Comparison of ENCODE assay signal across 8 cellular contexts in genomic region chr5:79611046-79611829, GRCh38. TPM values are rescaled to one million over a fixed set of nuclear protein-coding genes. Genes with fewer than 3 reads are reported as not detected.
DNase-seq lines count a peak whose midpoint lies in the region; ATAC-seq, FAIRE-seq and TF ChIP-seq lines count a peak whose summit lies in the region.

No MANE protein-coding gene starts in this region.

- H3K27me3 ChIP-seq in BLaER1 treated with 17β-estradiol and CSF1 and Interleukin-3, amounts not matched to agents 10 nM and 100 nM, result no peaks in the 10 kb centered on the region
- H3K27me3 ChIP-seq in OCI-LY3 (ENCODE audit: low read depth, low read length), result no peaks in the 10 kb centered on the region
- H3K27me3 ChIP-seq in endothelial cell of umbilical vein (ENCODE audit: control insufficient read depth in 2 of 2, insufficient read depth in 2 of 2, low read length in 2 of 2), result no peaks in the 10 kb centered on the region
- H3K27me3 ChIP-seq in neuron (ENCODE audit: insufficient read depth, low read length), result no peaks in the 10 kb centered on the region

- peak overlapping the region; percentile 73 to 99 (median 94) for H3K27ac ChIP-seq in BLaER1 treated with 17β-estradiol and CSF1 and Interleukin-3, amounts not matched to agents 10 nM and 100 nM
- H3K27ac ChIP-seq in OCI-LY3 (ENCODE audit: low read length) (no peak overlapping the region), endothelial cell of umbilical vein (ENCODE audit: insufficient read depth, low read depth, low read length) (peak overlapping the region; percentile 1)

- CTCF ChIA-PET in endothelial cell of umbilical vein (lab: Charles Lee), result interaction anchor here (0.7 to 2.9 kb wide), 4 partner anchors 11 to 586 kb away, joined by 3 to 11 read pairs (median 5); no protein-coding TSS in a partner anchor

- TF ChIP-seq POLR2A in endothelial cell of umbilical vein (IDR thresholded peaks at IDR 0.05; ENCODE audit: low read depth, low read length), result no peak

- peaks cover 17 to 24% (median 21%) of the 10 kb centered on the region in 11 experiments for H3K36me3 ChIP-seq in BLaER1 treated with 17β-estradiol and CSF1 and Interleukin-3, amounts not matched to agents 10 nM and 100 nM
- H3K36me3 ChIP-seq in OCI-LY3 (replicated peaks; ENCODE audit: low read depth, low read length) (peaks cover 17% of the 10 kb centered on the region), endothelial cell of umbilical vein (ENCODE audit: control insufficient read depth in 2 of 2, extremely low read depth in 1 of 2, insufficient read depth in 2 of 2, low read length in 2 of 2) (no peaks in the 10 kb centered on the region), neuron (ENCODE audit: insufficient read depth, low read length) (peaks cover 14% of the 10 kb centered on the region)

- H3K9me1 ChIP-seq in endothelial cell of umbilical vein (replicated peaks; ENCODE audit: control insufficient read depth, extremely low read depth, insufficient read depth, low read length), result no peaks in the 10 kb centered on the region

- no peak for DNase-seq in endothelial cell of umbilical vein (ENCODE audit: low read depth, low spot score)
- DNase-seq in NK-92 treated with Interleukin-12 subunit alpha and Interleukin-12 subunit beta, amount 100 ng/mL, for 24 hours (lab: John Stamatoyannopoulos, UW), result no peak
- no peak for DNase-seq in occipital lobe (lab: John Stamatoyannopoulos, UW)

- intact Hi-C loops in endothelial cell of umbilical vein (cut with micrococcal nuclease), result loop anchor here (10.0 kb wide), 1 partner anchor 794 kb away; the partner anchor contains the start of gene ZFYVE16

- no peak for TF ChIP-seq CTCF in OCI-LY3 (IDR thresholded peaks at IDR 0.05; ENCODE audit: low read depth, low read length)
- TF ChIP-seq CTCF in endothelial cell of umbilical vein (IDR thresholded peaks at IDR 0.05; ENCODE audit: extremely low read depth in 1 of 2, insufficient read depth in 1 of 2, low read depth in 1 of 2, low read length in 2 of 2), result no peak

- no peak for ATAC-seq in HG03280 (IDR thresholded peaks at IDR 0.05; ENCODE audit: unreplicated experiment)
- no peak for ATAC-seq in GM19351 (IDR thresholded peaks at IDR 0.05; ENCODE audit: unreplicated experiment)

- H3K4me3 ChIP-seq in BLaER1 treated with 17β-estradiol and CSF1 and Interleukin-3, amounts not matched to agents 10 nM and 100 nM, result peak overlapping the region; percentile 35 to 100 (median 54); a peak in 15 of 20 replicates
- H3K4me3 ChIP-seq in OCI-LY3 (ENCODE audit: low read length) (peak overlapping the region; percentile 80), endothelial cell of umbilical vein (replicated peaks in 1 of 3; ENCODE audit: insufficient read depth in 1 of 3, low read depth in 1 of 3, low read length in 3 of 3) (peak overlapping the region; percentile 0 to 95 (median 37)), neuron (ENCODE audit: low read length) (peak overlapping the region; percentile 51)

- peak overlapping the region; percentile 70 to 99 (median 83); a peak in 20 of 22 replicates for H3K9ac ChIP-seq in BLaER1 treated with 17β-estradiol and CSF1 and Interleukin-3, amounts not matched to agents 10 nM and 100 nM
- H3K9ac ChIP-seq in OCI-LY3 (ENCODE audit: low read length) (peak overlapping the region; percentile 72), endothelial cell of umbilical vein (replicated peaks; ENCODE audit: extremely low read depth, insufficient read depth, low read length) (peak overlapping the region; percentile 10)

- FAIRE-seq in endothelial cell of umbilical vein (lab: Jason Lieb, UNC), result no peak

- H2AFZ ChIP-seq in OCI-LY3 (ENCODE audit: low read depth, low read length) (no peak overlapping the region), endothelial cell of umbilical vein (ENCODE audit: low read depth, low read length) (peak overlapping the region; percentile 32), neuron (ENCODE audit: low read depth, low read length) (peak overlapping the region; percentile 82)

- peak overlapping the region; percentile 53 to 86 (median 74) for H3K4me2 ChIP-seq in BLaER1 treated with 17β-estradiol and CSF1 and Interleukin-3, amounts not matched to agents 10 nM and 100 nM
- peak overlapping the region; percentile 77; the same call in 1 of the 2 replicates for H3K4me2 ChIP-seq in OCI-LY3 (ENCODE audit: low read length)
- peak overlapping the region; percentile 42 for H3K4me2 ChIP-seq in endothelial cell of umbilical vein (ENCODE audit: insufficient read depth, low read length)

- dilution Hi-C loops in endothelial cell of umbilical vein (cut with MboI; ENCODE audit: extremely low pct_ligation_motif_present, low sequenced_read_pairs), result no loop called here

- POLR2A ChIA-PET in endothelial cell of umbilical vein (lab: Charles Lee), result interaction anchor here (0.7 kb wide), 1 partner anchor 314 kb away, joined by 3 read pairs; no protein-coding TSS in a partner anchor

- peaks cover 0 to 18% (median 9%) of the 10 kb centered on the region in 11 experiments; a peak in 11 of 22 replicates for H4K20me1 ChIP-seq in BLaER1 treated with 17β-estradiol and CSF1 and Interleukin-3, amounts not matched to agents 10 nM and 100 nM
- H4K20me1 ChIP-seq in OCI-LY3 (ENCODE audit: insufficient read depth, low read length) (no peaks in the 10 kb centered on the region), endothelial cell of umbilical vein (replicated peaks; ENCODE audit: control insufficient read depth, extremely low read depth, insufficient read depth, low read length) (no peaks in the 10 kb centered on the region)

- no TSS peak for BruUV-seq in endothelial cell of umbilical vein (replicated peaks; lab: Mats Ljungman, UMichigan)

- H3K79me2 ChIP-seq in OCI-LY3 (ENCODE audit: low read length) (peaks cover 39% of the 10 kb centered on the region), endothelial cell of umbilical vein (ENCODE audit: control insufficient read depth, insufficient read depth, low read length) (peaks cover 35% of the 10 kb centered on the region)

- peaks cover 15 to 37% (median 22%) of the 10 kb centered on the region in 10 experiments for H3K4me1 ChIP-seq in BLaER1 treated with 17β-estradiol and CSF1 and Interleukin-3, amounts not matched to agents 10 nM and 100 nM
- H3K4me1 ChIP-seq in OCI-LY3 (ENCODE audit: low read length) (peaks cover 16% of the 10 kb centered on the region), endothelial cell of umbilical vein (ENCODE audit: control insufficient read depth, extremely low read depth, insufficient read depth, low read length) (peaks cover 5% of the 10 kb centered on the region), neuron (ENCODE audit: insufficient read depth, low read length) (peaks cover 6% of the 10 kb centered on the region)

- peaks cover 9 to 22% (median 18%) of the 10 kb centered on the region in 11 experiments for H3K9me3 ChIP-seq in BLaER1 treated with 17β-estradiol and CSF1 and Interleukin-3, amounts not matched to agents 10 nM and 100 nM (replicated peaks in 1 of 11)
- H3K9me3 ChIP-seq in OCI-LY3 (ENCODE audit: insufficient read depth, low read length), result no peaks in the 10 kb centered on the region
- H3K9me3 ChIP-seq in endothelial cell of umbilical vein (replicated peaks; ENCODE audit: control insufficient read depth, insufficient read depth, low read length), result no peaks in the 10 kb centered on the region
- peaks cover under 1% of the 10 kb centered on the region for H3K9me3 ChIP-seq in neuron (ENCODE audit: low read length)

TF ChIP-seq in endothelial cell of umbilical vein, 7 proteins besides CTCF, POLR2A, EP300 and RAD21:
- TF ChIP-seq EZH2 (IDR thresholded peaks at IDR 0.05; ENCODE audit: borderline replicate concordance, low read depth, low read length, severe bottlenecking) (no peak), JUN (IDR thresholded peaks at IDR 0.05; ENCODE audit: borderline replicate concordance, insufficient read depth, insufficient read length, low read depth) (no peak), GATA2 (IDR thresholded peaks at IDR 0.05; ENCODE audit: insufficient read depth, insufficient read length, low read depth, low read length) (no peak), MYC (IDR thresholded peaks at IDR 0.05; ENCODE audit: low read depth, low read length) (no peak), MAX (IDR thresholded peaks at IDR 0.05; ENCODE audit: insufficient read depth, insufficient read length) (no peak), POLR2AphosphoS5 (IDR thresholded peaks at IDR 0.05; ENCODE audit: insufficient read depth, low read depth, low read length) (no peak), FOS (IDR thresholded peaks at IDR 0.05; ENCODE audit: borderline replicate concordance, insufficient read depth, low read length) (no peak)
TF ChIP-seq in endothelial cell of umbilical vein: peak in this region for 0.

RNA-seq across cellular contexts. Expression of gene TENT2, which starts 1.0 kb away (rescaled TPM):
- total RNA-seq in endothelial cell of umbilical vein (43.1 and 55.5 TPM in 2 replicates), occipital lobe (85.6 TPM)
- polyA plus RNA-seq in endothelial cell of umbilical vein, result 17.2 and 17.6 TPM in 2 replicates
- 14.2 and 16.1 TPM in 2 replicates for polyA plus RNA-seq in endothelial cell of umbilical vein (2011; cell fraction: cytosol; rRNA removed)
- polyA plus RNA-seq in endothelial cell of umbilical vein (2011; cell fraction: nucleus; rRNA removed), result 65.5 and 67.2 TPM in 2 replicates
- 16.5 and 21.0 TPM in 2 replicates for polyA plus RNA-seq in endothelial cell of umbilical vein (2012)
- 53.5 and 54.8 TPM in 2 replicates for polyA minus RNA-seq in endothelial cell of umbilical vein
- polyA minus RNA-seq in endothelial cell of umbilical vein (2011; cell fraction: cytosol; rRNA and poly(A)+ RNA removed), result 12.6 TPM
- 128 and 149 TPM in 2 replicates for polyA minus RNA-seq in endothelial cell of umbilical vein (2011; cell fraction: nucleus; rRNA and poly(A)+ RNA removed)

Comparison
In these comparisons a context has a peak if more than half of its experiments do, and no peak if none do; other contexts are left out.
1. H3K9ac ChIP-seq: peak in every context shown above with its lines; median percentile 83 in BLaER1 treated with 17β-estradiol and CSF1 and Interleukin-3, amounts not matched to agents 10 nM and 100 nM; 72 in OCI-LY3; 10 in endothelial cell of umbilical vein.